Comparison of ENCODE assay signal across 24 cellular contexts in the genomic region with DNA sequence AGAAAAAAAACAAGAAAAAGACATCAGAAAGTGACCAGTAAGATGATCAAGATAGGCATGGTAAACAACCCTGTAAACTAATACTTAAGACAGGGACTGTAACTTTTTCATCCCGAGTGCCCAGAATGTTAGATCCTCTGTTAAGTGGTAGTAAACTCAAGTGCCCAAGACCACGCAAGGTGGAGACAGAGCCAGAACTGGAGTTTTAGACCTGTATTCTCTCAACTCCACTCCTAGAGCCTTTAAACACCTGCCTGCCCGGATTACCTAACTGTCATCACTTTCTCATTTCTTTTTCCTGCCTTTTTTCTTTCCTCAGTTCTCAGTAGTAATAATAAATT.
A peak's percentile ranks its signal among the peaks of the same experiment; 100 is the strongest.
DNase-seq lines count a peak whose midpoint lies in the region; ATAC-seq, FAIRE-seq and TF ChIP-seq lines count a peak whose summit lies in the region.
"Had no signal": no experiment of that assay in that cellular context is flagged by ENCODE, and none has a peak within 500 bp of the region (broad histone marks: within the 10 kb centered on the region; RNA-seq: fewer than 3 reads in every experiment).

No MANE protein-coding gene starts in this region.

- H3K4me3 Mint-ChIP-seq in activated CD4-positive, alpha-beta T cell treated with anti-CD3 and anti-CD28 coated beads, Interleukin-2, amount 10 ng/mL, durations not matched to agents 24 days and 14 days, result no peak overlapping the region
- no peak overlapping the region for H3K4me3 Mint-ChIP-seq in stimulated activated naive B cell treated with anti-CD40 and anti-IgM and Interleukin-4, amounts not matched to agents 10 μg/mL and 1 μg/mL and 100 μg/mL, for 72 hours

- no peaks in the 10 kb centered on the region for H3K79me2 ChIP-seq in GM12878 (ENCODE audit: control insufficient read depth, insufficient read depth, low read length)

- intact Hi-C loops in activated CD4-positive, alpha-beta T cell treated with anti-CD3 and anti-CD28 coated beads, Interleukin-2, amount 10 ng/mL, durations not matched to agents 24 days and 14 days (cut with micrococcal nuclease), result no loop called here
- intact Hi-C loops in GM12878 (cut with micrococcal nuclease; ENCODE audit: unreplicated experiment), result no loop called here
- intact Hi-C loops in gastrocnemius medialis (cut with DNase I; ENCODE audit: low total_unique reads), result no loop called here

- BruUV-seq in GM12878 (replicated peaks; lab: Mats Ljungman, UMichigan), result no TSS peak

- POLR2A ChIA-PET in GM12878 (lab: Charles Lee), result no interaction called here

- H3K36me3 ChIP-seq in GM12878 (ENCODE audit: control insufficient read depth in 2 of 2, insufficient read depth in 2 of 2, low read length in 1 of 2) (no peaks in the 10 kb centered on the region), gastrocnemius medialis (no peaks in the 10 kb centered on the region)
- H3K36me3 ChIP-seq: BE2C, HAP-1, SJCRH30 had no signal

- in situ Hi-C loops in GM12878 (cut with MboI) (no loop called here), gastrocnemius medialis (cut with MboI; ENCODE audit: low sequenced_read_pairs in 4 of 4) (no loop called here)

- no peaks in the 10 kb centered on the region for H3K36me3 Mint-ChIP-seq in activated CD4-positive, alpha-beta T cell treated with anti-CD3 and anti-CD28 coated beads, Interleukin-2, amount 10 ng/mL, durations not matched to agents 24 days and 14 days (ENCODE audit: low read depth)
- no peaks in the 10 kb centered on the region for H3K36me3 Mint-ChIP-seq in stimulated activated naive B cell treated with anti-CD40 and anti-IgM and Interleukin-4, amounts not matched to agents 10 μg/mL and 1 μg/mL and 100 μg/mL, for 72 hours

- H3K9me3 ChIP-seq in GM12878 (replicated peaks; ENCODE audit: control insufficient read depth, insufficient read depth, low read length), result no peaks in the 10 kb centered on the region; the same call in 2 of the 3 replicates
- no peaks in the 10 kb centered on the region for H3K9me3 ChIP-seq in gastrocnemius medialis
- H3K9me3 ChIP-seq: BE2C, HAP-1, SJCRH30 had no signal

- no peak overlapping the region for H3K4me2 ChIP-seq in GM12878 (ENCODE audit: control insufficient read depth, insufficient read depth)

- H3K27me3 ChIP-seq in GM12878 (replicated peaks in 1 of 2; ENCODE audit: control insufficient read depth in 2 of 2, insufficient read depth in 2 of 2, low read length in 1 of 2) (no peaks in the 10 kb centered on the region), gastrocnemius medialis (no peaks in the 10 kb centered on the region)
- H3K27me3 ChIP-seq: BE2C, SJCRH30 had no signal

- peaks cover 5% of the 10 kb centered on the region for H3K4me1 Mint-ChIP-seq in activated CD4-positive, alpha-beta T cell treated with anti-CD3 and anti-CD28 coated beads, Interleukin-2, amount 10 ng/mL, durations not matched to agents 24 days and 14 days
- H3K4me1 Mint-ChIP-seq in stimulated activated naive B cell treated with anti-CD40 and anti-IgM and Interleukin-4, amounts not matched to agents 10 μg/mL and 1 μg/mL and 100 μg/mL, for 72 hours, result peaks cover 0 to 2% of the 10 kb centered on the region in 2 donors

- H3K4me1 ChIP-seq in GM12878 (ENCODE audit: control insufficient read depth, insufficient read depth, low read length) (no peaks in the 10 kb centered on the region), gastrocnemius medialis (no peaks in the 10 kb centered on the region)
- H3K4me1 ChIP-seq: BE2C, SJCRH30 had no signal

- H3K9me3 Mint-ChIP-seq in activated CD4-positive, alpha-beta T cell treated with anti-CD3 and anti-CD28 coated beads, Interleukin-2, amount 10 ng/mL, durations not matched to agents 24 days and 14 days, result peaks cover 5% of the 10 kb centered on the region
- peaks cover 0 to 7% of the 10 kb centered on the region in 2 donors for H3K9me3 Mint-ChIP-seq in stimulated activated naive B cell treated with anti-CD40 and anti-IgM and Interleukin-4, amounts not matched to agents 10 μg/mL and 1 μg/mL and 100 μg/mL, for 72 hours

- H2AFZ ChIP-seq in GM12878 (ENCODE audit: control insufficient read depth, low read depth, low read length), result no peak overlapping the region
- H2AFZ ChIP-seq: GM23248 had no signal

- ATAC-seq in GM12878 (no peak), gastrocnemius medialis (no peak)
- ATAC-seq in stimulated activated naive B cell treated with anti-CD40 and anti-IgM and Interleukin-4, amounts not matched to agents 10 μg/mL and 1 μg/mL and 100 μg/mL, for 72 hours (replicated peaks), result peak in 1 of 2 donors; percentile 10
- ATAC-seq: HepG2 had no signal

- FAIRE-seq in GM12878 (lab: Jason Lieb, UNC), result no peak
- FAIRE-seq: A204.1, D721Med, HepG2, RCC 7860 had no signal

- H3K27me3 Mint-ChIP-seq in activated CD4-positive, alpha-beta T cell treated with anti-CD3 and anti-CD28 coated beads, Interleukin-2, amount 10 ng/mL, durations not matched to agents 24 days and 14 days, result peaks cover 7% of the 10 kb centered on the region
- peaks cover 0 to 10% of the 10 kb centered on the region in 2 donors for H3K27me3 Mint-ChIP-seq in stimulated activated naive B cell treated with anti-CD40 and anti-IgM and Interleukin-4, amounts not matched to agents 10 μg/mL and 1 μg/mL and 100 μg/mL, for 72 hours

- 65% methylated on average over 3 of the region's 3 CpGs for WGBS in GM12878 (ENCODE audit: insufficient coverage, insufficient replicate concordance, low lambda C conversion rate, missing lambda C conversion rate)

- no peaks in the 10 kb centered on the region for H4K20me1 ChIP-seq in GM12878 (ENCODE audit: control insufficient read depth, insufficient read depth)

- TF ChIP-seq POLR2A in GM12878 (IDR thresholded peaks at IDR 0.05; ENCODE audit: low read depth, low read length), result no peak
- TF ChIP-seq POLR2A in gastrocnemius medialis (IDR thresholded peaks at IDR 0.05), result no peak

- no peak overlapping the region for H3K27ac ChIP-seq in GM12878 (ENCODE audit: control insufficient read depth, insufficient read depth)
- no peak overlapping the region for H3K27ac ChIP-seq in gastrocnemius medialis
- H3K27ac ChIP-seq: GM23248, HL-60, SJCRH30 had no signal

- TF ChIP-seq RAD21 in GM12878 (IDR thresholded peaks at IDR 0.05; ENCODE audit: insufficient read depth, low read depth, low read length), result no peak

- H3K27ac Mint-ChIP-seq in activated CD4-positive, alpha-beta T cell treated with anti-CD3 and anti-CD28 coated beads, Interleukin-2, amount 10 ng/mL, durations not matched to agents 24 days and 14 days, result peak overlapping the region; percentile 45
- peak overlapping the region; percentile 20 for H3K27ac Mint-ChIP-seq in stimulated activated naive B cell treated with anti-CD40 and anti-IgM and Interleukin-4, amounts not matched to agents 10 μg/mL and 1 μg/mL and 100 μg/mL, for 72 hours

- H3K4me3 ChIP-seq in GM12878 (no peak overlapping the region), gastrocnemius medialis (no peak overlapping the region)
- H3K4me3 ChIP-seq: GM23248, HAP-1, SJCRH30 had no signal

- CTCF ChIA-PET in GM12878 (lab: Yijun Ruan, JAX), result interaction anchor here (0.7 to 1.5 kb wide), 3 partner anchors 9 to 253 kb away, joined by 3 to 5 read pairs (median 3); no protein-coding TSS in a partner anchor

- H3K9ac ChIP-seq in GM12878 (ENCODE audit: control insufficient read depth, insufficient read depth, low read length), result no peak overlapping the region
- H3K9ac ChIP-seq: GM23248 had no signal

- SMC1A ChIA-PET in GM12878 (lab: Charles Lee; ENCODE audit: uncharacterized antibody, unreplicated experiment), result no interaction called here

- DNase-seq in activated CD4-positive, alpha-beta T cell treated with anti-CD3 and anti-CD28 coated beads, Interleukin-2, amount 10 ng/mL, durations not matched to agents 24 days and 14 days, result no peak
- DNase-seq in activated CD4-positive, alpha-beta T cell treated with anti-CD3 and anti-CD28 coated beads, Interleukin-2, amount 50 U/mL, for 4 hours, result no peak
- DNase-seq in DMS79 treated with DMSO at 0.1 percent for 48 hours (lab: John Stamatoyannopoulos, UW) (peak; percentile 79), GM12878 (ENCODE audit: low read depth, low spot score) (no peak), gastrocnemius medialis (no peak), MV-4-11 (lab: John Stamatoyannopoulos, UW) (no peak)
- no peak for DNase-seq in stimulated activated naive B cell treated with anti-CD40 and anti-IgM and Interleukin-4, amounts not matched to agents 10 μg/mL and 1 μg/mL and 100 μg/mL, for 72 hours
- DNase-seq: BE2C, DMS53, KBM-7, NCI-H1092 treated with DMSO at 0.1 percent for 48 hours, NCI-H2029 treated with DMSO at 0.1 percent for 48 hours, NCI-H2171 treated with DMSO at 0.1 percent for 48 hours, NCI-H524 treated with DMSO at 0.1 percent for 48 hours, NCI-H82, OCI-M1, SJCRH30 had no signal

- TF ChIP-seq CTCF in GM12878 (IDR thresholded peaks at IDR 0.05 in 2 of 3, conservative IDR thresholded peaks at IDR 0.05 in 1 of 3; ENCODE audit: control insufficient read depth in 2 of 3, extremely low read depth in 1 of 3, insufficient read depth in 1 of 3, low read depth in 3 of 3, low read length in 3 of 3) (no peak), gastrocnemius medialis (IDR thresholded peaks at IDR 0.05 in 4 of 5, conservative IDR thresholded peaks at IDR 0.05 in 1 of 5) (no peak)

- no peak for TF ChIP-seq EP300 in GM12878 (IDR thresholded peaks at IDR 0.05; ENCODE audit: borderline replicate concordance in 1 of 2, control insufficient read depth in 1 of 2, low read depth in 2 of 2, low read length in 2 of 2)

- RAD21 ChIA-PET in GM12878 (lab: Charles Lee; ENCODE audit: unreplicated experiment), result no interaction called here

TF ChIP-seq in GM12878, 131 proteins besides CTCF, POLR2A, EP300 and RAD21:
- TF ChIP-seq RUNX3 (IDR thresholded peaks at IDR 0.05; ENCODE audit: low read length) (0 out of 2 replicates have a peak, but pooled peaks have one; percentile 1), RB1 (IDR thresholded peaks at IDR 0.05; ENCODE audit: borderline replicate concordance) (no peak)
